ENCODE assay signal across 34 cellular contexts in genomic region chr10:112363696-112364688, GRCh38. TPM values are rescaled to one million over a fixed set of nuclear protein-coding genes. Genes with fewer than 3 reads are reported as not detected.
DNase-seq lines count a peak whose midpoint lies in the region; ATAC-seq and TF ChIP-seq lines count a peak whose summit lies in the region.
"Had no signal": no experiment of that assay in that cellular context is flagged by ENCODE, and none has a peak within 500 bp of the region (broad histone marks: within the 10 kb centered on the region; RNA-seq: fewer than 3 reads in every experiment).

No MANE protein-coding gene starts in this region.

- H3K4me1 ChIP-seq in left ventricle myocardium inferior, result peaks cover 78% of the 10 kb centered on the region
- peaks cover 0 to 15% of the 10 kb centered on the region in 2 donors for H3K4me1 ChIP-seq in lung (ENCODE audit: control insufficient read depth in 2 of 2, insufficient read depth in 2 of 2, low read length in 2 of 2)
- H3K4me1 ChIP-seq: SJSA1 had no signal

- H3K9me3 ChIP-seq in left ventricle myocardium inferior (replicated peaks) (no peaks in the 10 kb centered on the region), lung (ENCODE audit: control insufficient read depth in 2 of 2, insufficient read depth in 1 of 2, low read length in 1 of 2) (peaks cover 0 to 2% of the 10 kb centered on the region in 2 donors)
- H3K9me3 ChIP-seq: esophagus squamous epithelium, prostate gland, SJSA1 had no signal

- H3K9me3 Mint-ChIP-seq in central memory CD8-positive, alpha-beta T cell, result no peaks in the 10 kb centered on the region
- H3K9me3 Mint-ChIP-seq: activated CD4-positive, alpha-beta T cell treated with anti-CD3 and anti-CD28 coated beads, Interleukin-2, amount 10 ng/mL, durations not matched to agents 7 days and 5 days; activated naive CD8-positive, alpha-beta T cell treated with anti-CD3 and anti-CD28 coated beads, Interleukin-2, amount 10 ng/mL, durations not matched to agents 7 days and 5 days; CD4-positive, alpha-beta T cell; GM23338; HFFc6; IgD-negative memory B cell; mesothelial cell of epicardium; naive thymus-derived CD4-positive, alpha-beta T cell; type B pancreatic cell had no signal

- peak overlapping the region; percentile 64 for H3K27ac Mint-ChIP-seq in central memory CD8-positive, alpha-beta T cell (ENCODE audit: low read depth)
- H3K27ac Mint-ChIP-seq: activated CD4-positive, alpha-beta T cell treated with anti-CD3 and anti-CD28 coated beads, Interleukin-2, amount 10 ng/mL, durations not matched to agents 7 days and 5 days; activated naive CD8-positive, alpha-beta T cell treated with anti-CD3 and anti-CD28 coated beads, Interleukin-2, amount 10 ng/mL, durations not matched to agents 7 days and 5 days; CD4-positive, alpha-beta T cell; GM23338; HFFc6; IgD-negative memory B cell; mesothelial cell of epicardium; naive thymus-derived CD4-positive, alpha-beta T cell; type B pancreatic cell had no signal

- H3K4me3 ChIP-seq in left ventricle myocardium inferior (no peak overlapping the region), lung (no peak overlapping the region)
- H3K4me3 ChIP-seq: esophagus squamous epithelium, GM23338, prostate gland, SJSA1 had no signal

- 84 to 88% methylated on average over 22 of the region's 22 CpGs for WGBS in lung, 2 donors

- TF ChIP-seq CTCF in left ventricle myocardium inferior (IDR thresholded peaks at IDR 0.05; ENCODE audit: borderline replicate concordance), result no peak
- no peak for TF ChIP-seq CTCF in lung (IDR thresholded peaks at IDR 0.05; ENCODE audit: control extremely low read depth, extremely low read depth)

- peaks cover 4% of the 10 kb centered on the region for H3K36me3 Mint-ChIP-seq in central memory CD8-positive, alpha-beta T cell (ENCODE audit: insufficient read depth)
- H3K36me3 Mint-ChIP-seq: activated naive CD8-positive, alpha-beta T cell treated with anti-CD3 and anti-CD28 coated beads, Interleukin-2, amount 10 ng/mL, durations not matched to agents 7 days and 5 days; mesothelial cell of epicardium; naive thymus-derived CD4-positive, alpha-beta T cell; type B pancreatic cell had no signal

- H3K27me3 ChIP-seq in left ventricle myocardium inferior (ENCODE audit: low read depth) (no peaks in the 10 kb centered on the region), lung (ENCODE audit: control insufficient read depth, insufficient read depth) (no peaks in the 10 kb centered on the region)
- H3K27me3 ChIP-seq: foreskin keratinocyte, SJSA1 had no signal

- H3K4me3 Mint-ChIP-seq in central memory CD8-positive, alpha-beta T cell, result no peak overlapping the region
- H3K4me3 Mint-ChIP-seq: activated CD4-positive, alpha-beta T cell treated with anti-CD3 and anti-CD28 coated beads, Interleukin-2, amount 10 ng/mL, durations not matched to agents 7 days and 5 days; activated naive CD8-positive, alpha-beta T cell treated with anti-CD3 and anti-CD28 coated beads, Interleukin-2, amount 10 ng/mL, durations not matched to agents 7 days and 5 days; CD4-positive, alpha-beta T cell; GM23338; HFFc6; IgD-negative memory B cell; mesothelial cell of epicardium; naive thymus-derived CD4-positive, alpha-beta T cell; type B pancreatic cell had no signal

- H3K36me3 ChIP-seq in left ventricle myocardium inferior (no peaks in the 10 kb centered on the region), lung (ENCODE audit: control insufficient read depth in 2 of 2, insufficient read depth in 2 of 2, low read length in 2 of 2) (no peaks in the 10 kb centered on the region)
- H3K36me3 ChIP-seq: esophagus squamous epithelium, prostate gland, SJSA1 had no signal

- ATAC-seq in central memory CD8-positive, alpha-beta T cell (replicated peaks; ENCODE audit: extremely low read depth, poor library complexity, severe bottlenecking), result peak; percentile 90
- peak; percentile 5 for ATAC-seq in lung (ENCODE audit: insufficient read depth, low FRiP score)
- ATAC-seq in activated CD4-positive, CD25-positive, alpha-beta regulatory T cell treated with anti-CD3 and anti-CD28 coated beads, Interleukin-2, amount 50 U/mL, for 24 hours, result no peak
- ATAC-seq: foreskin keratinocyte, GM23338 had no signal

- peak overlapping the region; percentile 91 for H3K27ac ChIP-seq in left ventricle myocardium inferior (replicated peaks)
- H3K27ac ChIP-seq in lung (ENCODE audit: low read depth in 1 of 2, low read length in 1 of 2), result peak overlapping the region in 1 of 2 donors; percentile 70
- H3K27ac ChIP-seq: esophagus squamous epithelium, foreskin keratinocyte, SJSA1 had no signal

- H3K27me3 Mint-ChIP-seq in central memory CD8-positive, alpha-beta T cell, result no peaks in the 10 kb centered on the region
- H3K27me3 Mint-ChIP-seq: activated CD4-positive, alpha-beta T cell treated with anti-CD3 and anti-CD28 coated beads, Interleukin-2, amount 10 ng/mL, durations not matched to agents 7 days and 5 days; CD4-positive, alpha-beta T cell; type B pancreatic cell had no signal

- intact Hi-C loops in left ventricle myocardium inferior (cut with micrococcal nuclease), result no loop called here
- intact Hi-C loops in cardiac septum (cut with DNase I), result no loop called here

- no peak for DNase-seq in left ventricle myocardium inferior
- no peak for DNase-seq in cardiac septum (ENCODE audit: low spot score)
- DNase-seq in central memory CD8-positive, alpha-beta T cell (ENCODE audit: low spot score in 2 of 2), result peak in 1 of 2 donors; percentile 16
- no peak for DNase-seq in lung (ENCODE audit: low spot score)
- DNase-seq in Kasumi-1 (lab: John Stamatoyannopoulos, UW), result no peak
- DNase-seq in activated CD8-positive, alpha-beta memory T cell treated with anti-CD3 and anti-CD28 coated beads, Interleukin-2, amount 50 U/mL, for 48 hours, result no peak
- DNase-seq in hepatic stellate cell (ENCODE audit: low spot score), result no peak
- DNase-seq: activated CD4-positive, alpha-beta T cell treated with anti-CD3 and anti-CD28 coated beads, Interleukin-2, amount 10 ng/mL, durations not matched to agents 7 days and 5 days; activated effector memory CD4-positive, alpha-beta T cell treated with anti-CD3 and anti-CD28 coated beads, Interleukin-2, amount 50 U/mL, for 16 hours; activated naive CD8-positive, alpha-beta T cell treated with anti-CD3 and anti-CD28 coated beads, Interleukin-2, amount 10 ng/mL, durations not matched to agents 7 days and 5 days; activated T-cell treated with anti-CD3 and anti-CD28 coated beads, Interleukin-2, amount 50 U/mL, for 1 hour; AML-193; CD4-positive, alpha-beta T cell; cerebellar nuclear complex; esophagus squamous epithelium; foreskin keratinocyte; HFFc6; naive thymus-derived CD4-positive, alpha-beta T cell; NCI-H1092; NCI-H1694; NCI-H446 treated with DMSO at 0.1 percent for 48 hours; NCI-H82; occipital lobe; RPMI8226; stimulated activated CD4-positive, alpha-beta T cell treated with anti-CD3 and anti-CD28 coated beads, Interleukin-15, amount 100 ng/mL, for 24 hours; stimulated activated CD4-positive, alpha-beta T cell treated with anti-CD3 and anti-CD28 coated beads, Interleukin-4, amount 100 ng/mL, for 4 hours; T1000 had no signal

- H3K4me1 Mint-ChIP-seq in central memory CD8-positive, alpha-beta T cell, result peaks cover 42% of the 10 kb centered on the region
- H3K4me1 Mint-ChIP-seq: activated CD4-positive, alpha-beta T cell treated with anti-CD3 and anti-CD28 coated beads, Interleukin-2, amount 10 ng/mL, durations not matched to agents 7 days and 5 days; activated naive CD8-positive, alpha-beta T cell treated with anti-CD3 and anti-CD28 coated beads, Interleukin-2, amount 10 ng/mL, durations not matched to agents 7 days and 5 days had no signal

RNA-seq across cellular contexts. Expression of gene ACSL5, which starts 9.9 kb away (rescaled TPM):
- total RNA-seq in left ventricle myocardium inferior (5.6 TPM), cardiac septum (5.1 TPM), lung (10 to 100 TPM; 62.0 to 62.6 TPM)
- polyA plus RNA-seq in lung, result 10 to 100 TPM; 46.1 to 71.0 TPM
- total RNA-seq: foreskin keratinocyte, GM23338, mesothelial cell of epicardium had no signal
- polyA plus RNA-seq: foreskin keratinocyte, GM23338 had no signal

Comparison
In these comparisons a context has a peak if more than half of its experiments do, and no peak if none do; other contexts are left out.
1. ATAC-seq: peak in central memory CD8-positive, alpha-beta T cell (single experiment) and lung (single experiment); none in activated CD4-positive, CD25-positive, alpha-beta regulatory T cell treated with anti-CD3 and anti-CD28 coated beads, Interleukin-2, amount 50 U/mL, for 24 hours (0 of 2).